Comparison of ENCODE assay signal across 25 cellular contexts in genomic region chr2:42450136-42450535, GRCh38. TPM values are rescaled to one million over a fixed set of nuclear protein-coding genes. Genes with fewer than 3 reads are reported as not detected.
DNase-seq lines count a peak whose midpoint lies in the region; ATAC-seq and TF ChIP-seq lines count a peak whose summit lies in the region.
"Had no signal": no experiment of that assay in that cellular context is flagged by ENCODE, and none has a peak within 500 bp of the region (broad histone marks: within the 10 kb centered on the region; RNA-seq: fewer than 3 reads in every experiment).

No MANE protein-coding gene starts in this region.

- no peaks in the 10 kb centered on the region for H3K36me3 Mint-ChIP-seq in MCF 10A (ENCODE audit: insufficient read depth, unreplicated experiment)
- H3K36me3 Mint-ChIP-seq in WTC11 = peaks cover 3% of the 10 kb centered on the region; the same call in 1 of the 2 replicates
- H3K36me3 Mint-ChIP-seq: brain had no signal

- H3K4me1 Mint-ChIP-seq in MCF 10A (ENCODE audit: insufficient read depth, unreplicated experiment) = no peaks in the 10 kb centered on the region
- H3K4me1 Mint-ChIP-seq in WTC11 = peaks cover 15% of the 10 kb centered on the region
- H3K4me1 Mint-ChIP-seq: activated naive CD8-positive, alpha-beta T cell treated with anti-CD3 and anti-CD28 coated beads, Interleukin-2, amount 50 U/mL, for 24 hours; brain had no signal

- H3K27me3 Mint-ChIP-seq in MCF 10A (ENCODE audit: insufficient read depth, unreplicated experiment) (no peaks in the 10 kb centered on the region), WTC11 (ENCODE audit: low read depth) (no peaks in the 10 kb centered on the region)
- H3K27me3 Mint-ChIP-seq: activated naive CD8-positive, alpha-beta T cell treated with anti-CD3 and anti-CD28 coated beads, Interleukin-2, amount 50 U/mL, for 24 hours; brain; progenitor cell of endocrine pancreas had no signal

- POLR2A ChIA-PET in MCF 10A (lab: Yijun Ruan, JAX) = interaction anchor here (0.7 kb wide), 1 partner anchor 65 kb away, joined by 3 read pairs; no protein-coding TSS in a partner anchor
- POLR2A ChIA-PET in WTC11 (lab: Charles Lee) = interaction anchor here (0.5 kb wide), 1 partner anchor 22 kb away, joined by 5 read pairs; no protein-coding TSS in a partner anchor

- H3K9me3 Mint-ChIP-seq in MCF 10A (ENCODE audit: unreplicated experiment) (no peaks in the 10 kb centered on the region), WTC11 (peaks cover 5% of the 10 kb centered on the region)
- H3K9me3 Mint-ChIP-seq: activated naive CD8-positive, alpha-beta T cell treated with anti-CD3 and anti-CD28 coated beads, Interleukin-2, amount 50 U/mL, for 24 hours; brain had no signal

- no peak overlapping the region for H3K4me3 ChIP-seq in breast epithelium
- no peak overlapping the region for H3K4me3 ChIP-seq in effector memory CD4-positive, alpha-beta T cell (ENCODE audit: insufficient read depth, low read depth, low read length, poor library complexity, severe bottlenecking)
- H3K4me3 ChIP-seq: BLaER1, colonic mucosa, K562, lower lobe of right lung, Peyer's patch, SJCRH30, transverse colon had no signal

- no peak for ATAC-seq in WTC11
- ATAC-seq: activated naive CD8-positive, alpha-beta T cell treated with anti-CD3 and anti-CD28 coated beads, Interleukin-2, amount 50 U/mL, for 24 hours; K562; lower lobe of right lung had no signal

- H3K9me3 ChIP-seq in breast epithelium = no peaks in the 10 kb centered on the region
- H3K9me3 ChIP-seq in effector memory CD4-positive, alpha-beta T cell (ENCODE audit: control insufficient read depth, low read length) = no peaks in the 10 kb centered on the region
- H3K9me3 ChIP-seq: BLaER1, colonic mucosa, lower lobe of right lung, Peyer's patch, SJCRH30, transverse colon had no signal

- H3K36me3 ChIP-seq in breast epithelium = no peaks in the 10 kb centered on the region
- no peaks in the 10 kb centered on the region for H3K36me3 ChIP-seq in effector memory CD4-positive, alpha-beta T cell (ENCODE audit: control insufficient read depth, insufficient read depth, low read length)
- H3K36me3 ChIP-seq: BLaER1, colonic mucosa, lower lobe of right lung, Peyer's patch, SJCRH30, transverse colon had no signal

- TF ChIP-seq CTCF in MCF 10A (IDR thresholded peaks at IDR 0.05; ENCODE audit: unreplicated experiment) = no peak
- no peak for TF ChIP-seq CTCF in breast epithelium (IDR thresholded peaks at IDR 0.05)
- TF ChIP-seq CTCF in WTC11 (IDR thresholded peaks at IDR 0.05) = no peak

- TF ChIP-seq POLR2A in breast epithelium (IDR thresholded peaks at IDR 0.05) = no peak

- H3K4me3 Mint-ChIP-seq in MCF 10A (ENCODE audit: unreplicated experiment) (no peak overlapping the region), WTC11 (no peak overlapping the region)
- H3K4me3 Mint-ChIP-seq: activated naive CD8-positive, alpha-beta T cell treated with anti-CD3 and anti-CD28 coated beads, Interleukin-2, amount 50 U/mL, for 24 hours; brain had no signal

- H3K27ac ChIP-seq in breast epithelium = no peak overlapping the region
- H3K27ac ChIP-seq in effector memory CD4-positive, alpha-beta T cell (ENCODE audit: insufficient read depth, low read length, poor library complexity, severe bottlenecking) = no peak overlapping the region
- H3K27ac ChIP-seq: BLaER1, colonic mucosa, lower lobe of right lung, Peyer's patch, SJCRH30, transverse colon had no signal

- BruUV-seq in MCF 10A (replicated peaks; lab: Mats Ljungman, UMichigan) = no TSS peak

- intact Hi-C loops in MCF 10A (cut with micrococcal nuclease) (no loop called here), breast epithelium (cut with DNase I; ENCODE audit: low total_unique reads) (no loop called here)

- no peaks in the 10 kb centered on the region for H3K27me3 ChIP-seq in breast epithelium
- H3K27me3 ChIP-seq in effector memory CD4-positive, alpha-beta T cell (replicated peaks; ENCODE audit: control insufficient read depth, insufficient read depth, low read length, poor library complexity, severe bottlenecking) = no peaks in the 10 kb centered on the region
- H3K27me3 ChIP-seq: BLaER1, colonic mucosa, Peyer's patch, SJCRH30, transverse colon had no signal

- H3K4me1 ChIP-seq in breast epithelium = no peaks in the 10 kb centered on the region
- no peaks in the 10 kb centered on the region for H3K4me1 ChIP-seq in effector memory CD4-positive, alpha-beta T cell (ENCODE audit: control insufficient read depth, insufficient read depth, low read length, poor library complexity, severe bottlenecking)
- H3K4me1 ChIP-seq: BLaER1, colonic mucosa, lower lobe of right lung, Peyer's patch, SJCRH30 had no signal

- peak; percentile 5 for DNase-seq in MCF 10A (ENCODE audit: unreplicated experiment)
- no peak for DNase-seq in breast epithelium (ENCODE audit: low spot score in 2 of 2)
- no peak for DNase-seq in WTC11 (ENCODE audit: low spot score)
- DNase-seq in inferior parietal cortex (ENCODE audit: extremely low spot score) = peak; percentile 18
- DNase-seq in effector memory CD4-positive, alpha-beta T cell = no peak
- no peak for DNase-seq in NCI-H82 treated with DMSO at 0.1 percent for 48 hours (lab: John Stamatoyannopoulos, UW; ENCODE audit: unreplicated experiment)
- no peak for DNase-seq in activated CD8-positive, alpha-beta memory T cell treated with anti-CD3 and anti-CD28 coated beads for 24 hours
- no peak for DNase-seq in DMS 273 treated with DMSO at 0.1 percent for 48 hours (lab: John Stamatoyannopoulos, UW)
- DNase-seq: 8988T; activated CD4-positive, CD25-positive, alpha-beta regulatory T cell treated with anti-CD3 and anti-CD28 coated beads, Interleukin-2, amount 50 U/mL, for 72 hours; activated gamma-delta T cell; activated naive CD8-positive, alpha-beta T cell treated with anti-CD3 and anti-CD28 coated beads, Interleukin-2, amount 50 U/mL, for 24 hours; activated T-cell treated with anti-CD3 and anti-CD28 coated beads, Interleukin-2, amount 50 U/mL, for 1 hour; colonic mucosa; DMS79 treated with DMSO at 0.1 percent for 48 hours; lower lobe of right lung; NCI-H1436; NCI-H510A treated with DMSO at 0.1 percent for 48 hours; Peyer's patch; SJCRH30; transverse colon had no signal

- no peak overlapping the region for H3K27ac Mint-ChIP-seq in MCF 10A (ENCODE audit: low read depth, unreplicated experiment)
- peak overlapping the region; percentile 42; the same call in 1 of the 2 replicates for H3K27ac Mint-ChIP-seq in WTC11
- H3K27ac Mint-ChIP-seq: activated naive CD8-positive, alpha-beta T cell treated with anti-CD3 and anti-CD28 coated beads, Interleukin-2, amount 50 U/mL, for 24 hours; brain; progenitor cell of endocrine pancreas had no signal

- CTCF ChIA-PET in MCF 10A (lab: Yijun Ruan, JAX) (no interaction called here), WTC11 (lab: Charles Lee) (no interaction called here)

TF ChIP-seq in WTC11, 78 proteins besides CTCF, POLR2A, EP300 and RAD21:
- TF ChIP-seq ARID4B (CRISPR knock-in tag; IDR thresholded peaks at IDR 0.05; ENCODE audit: borderline replicate concordance) = no peak

RNA-seq across cellular contexts. Expression of gene KCNG3, which starts 43.6 kb away (rescaled TPM):
- total RNA-seq in MCF 10A (2022) (not detected in 2 replicates), breast epithelium (under 1 TPM in 1 of 3 donors, not detected in 2; 0.33 TPM), WTC11 (2021) (12.9 to 15.5 TPM (median 13.1 TPM) in 3 replicates)
- total RNA-seq: K562 had no signal

Comparison
In these comparisons a context has a peak if more than half of its experiments do, and no peak if none do; other contexts are left out.
1. DNase-seq: peak in MCF 10A (single experiment) and inferior parietal cortex (single experiment); none in breast epithelium (0 of 2), WTC11 (single experiment), effector memory CD4-positive, alpha-beta T cell (0 of 3), NCI-H82 treated with DMSO at 0.1 percent for 48 hours (single experiment), activated CD8-positive, alpha-beta memory T cell treated with anti-CD3 and anti-CD28 coated beads for 24 hours (single experiment) and DMS 273 treated with DMSO at 0.1 percent for 48 hours (single experiment).
2. RNA of gene KCNG3, which starts 43.6 kb away (total RNA-seq): 12.9 to 15.5 TPM in WTC11; not detected in MCF 10A and 0.33 TPM in breast epithelium; every median in the first group is over 10 times any median in the second.